Comparison of ENCODE assay signal across 8 cellular contexts in genomic region chr6:46848684-46849360, GRCh38. TPM values are rescaled to one million over a fixed set of nuclear protein-coding genes. Genes with fewer than 3 reads are reported as not detected.
A peak's percentile ranks its signal among the peaks of the same experiment; 100 is the strongest.
DNase-seq lines count a peak whose midpoint lies in the region; ATAC-seq, FAIRE-seq and TF ChIP-seq lines count a peak whose summit lies in the region.

No MANE protein-coding gene starts in this region.

- ATAC-seq in GM21786 (IDR thresholded peaks at IDR 0.05; ENCODE audit: unreplicated experiment) (peak; percentile 74), pancreas (peak; percentile 98 to 100 (median 98))
- peak; percentile 84 to 86 for ATAC-seq in activated naive CD4-positive, alpha-beta T cell treated with anti-CD3 and anti-CD28 coated beads, Interleukin-2, amount 50 U/mL, for 72 hours

- H3K4me3 ChIP-seq in SK-N-MC = peak overlapping the region; percentile 34
- no peak overlapping the region for H3K4me3 ChIP-seq in pancreas
- H3K4me3 ChIP-seq in tibial nerve = no peak overlapping the region

- H3K9me3 Mint-ChIP-seq in activated naive CD4-positive, alpha-beta T cell treated with anti-CD3 and anti-CD28 coated beads, Interleukin-2, amount 50 U/mL, for 72 hours = no peaks in the 10 kb centered on the region

- intact Hi-C loops in head of caudate nucleus (cut with DNase I) (no loop called here), pancreas (cut with DNase I) (loop anchor here in 1 of 3 donors (10.0 kb wide), 1 partner anchor 206 kb away; no protein-coding TSS in a partner anchor)

- H3K36me3 Mint-ChIP-seq in activated naive CD4-positive, alpha-beta T cell treated with anti-CD3 and anti-CD28 coated beads, Interleukin-2, amount 50 U/mL, for 72 hours = no peaks in the 10 kb centered on the region

- 6 to 7% methylated on average over 25 of the region's 25 CpGs for WGBS in pancreas, 2 donors
- 5 to 8% methylated on average over 21 to 25 of the region's 25 CpGs for WGBS in tibial nerve, 2 donors

- no peak for TF ChIP-seq EP300 in tibial nerve (IDR thresholded peaks at IDR 0.05)

- TF ChIP-seq CTCF in pancreas (IDR thresholded peaks at IDR 0.05) = peak; percentile 93 to 97 (median 95)
- TF ChIP-seq CTCF in tibial nerve (IDR thresholded peaks at IDR 0.05) = peak; percentile 92 to 96 (median 93)

- no peak for FAIRE-seq in pancreas (lab: Jason Lieb, UNC)

- H3K4me1 ChIP-seq in pancreas (peaks cover 0 to 3% (median 0%) of the 10 kb centered on the region in 3 donors), tibial nerve (peaks cover 0 to 10% (median 0%) of the 10 kb centered on the region in 4 donors)

- no peaks in the 10 kb centered on the region for H3K27me3 ChIP-seq in pancreas
- no peaks in the 10 kb centered on the region for H3K27me3 ChIP-seq in tibial nerve

- H3K9ac ChIP-seq in SK-N-MC (ENCODE audit: insufficient read length) = no peak overlapping the region

- H3K27ac ChIP-seq in SK-N-MC (no peak overlapping the region), pancreas (no peak overlapping the region), tibial nerve (no peak overlapping the region)

- TF ChIP-seq POLR2A in tibial nerve (IDR thresholded peaks at IDR 0.05) = no peak

- H3K9me3 ChIP-seq in SK-N-MC (ENCODE audit: low read depth, low read length) = no peaks in the 10 kb centered on the region
- no peaks in the 10 kb centered on the region for H3K9me3 ChIP-seq in pancreas
- no peaks in the 10 kb centered on the region for H3K9me3 ChIP-seq in tibial nerve

- peak; percentile 95 for DNase-seq in Daoy (ENCODE audit: low read depth)
- DNase-seq in LHCN-M2 (ENCODE audit: low read depth) = peak; percentile 75
- no peak for DNase-seq in SK-N-MC (ENCODE audit: low read depth, low spot score)
- DNase-seq in activated naive CD4-positive, alpha-beta T cell treated with anti-CD3 and anti-CD28 coated beads, Interleukin-2, amount 50 U/mL, for 72 hours (ENCODE audit: low spot score in 2 of 2) = peak; percentile 71 to 83
- peak; percentile 67 to 95 (median 87) for DNase-seq in head of caudate nucleus
- peak; percentile 76 to 97 (median 89) for DNase-seq in pancreas
- DNase-seq in tibial nerve (ENCODE audit: low spot score in 2 of 2) = peak; percentile 75 to 78

- no peak overlapping the region for H3K27ac Mint-ChIP-seq in activated naive CD4-positive, alpha-beta T cell treated with anti-CD3 and anti-CD28 coated beads, Interleukin-2, amount 50 U/mL, for 72 hours

- H3K36me3 ChIP-seq in SK-N-MC (ENCODE audit: insufficient read depth, low read length) (no peaks in the 10 kb centered on the region), pancreas (no peaks in the 10 kb centered on the region), tibial nerve (no peaks in the 10 kb centered on the region)

RNA-seq across cellular contexts. Expression of gene MEP1A, which starts 55.6 kb away (rescaled TPM):
- total RNA-seq in Daoy (2014; rRNA removed; shearing (Covaris generic)) = not detected in 2 replicates
- total RNA-seq in LHCN-M2 (2014; rRNA removed) (not detected in 2 replicates), pancreas (1 to 10 TPM in 2 of 6 donors, under 1 TPM in 4; 0.09 to 2.7 (median 0.37) TPM), tibial nerve (not detected)
- not detected for polyA plus RNA-seq in LHCN-M2 (2012)
- not detected for total RNA-seq in activated naive CD4-positive, alpha-beta T cell treated with anti-CD3 and anti-CD28 coated beads, Interleukin-2, amount 50 U/mL, for 72 hours
- under 1 TPM; 0.02 to 0.34 TPM for polyA plus RNA-seq in pancreas
